20 cellular contexts compared by ENCODE assay signal in genomic region chr18:47342566-47342965, GRCh38.
"Had no signal": no experiment of that assay in that cellular context is flagged by ENCODE, and none has a peak within 500 bp of the region (broad histone marks: within the 10 kb centered on the region; RNA-seq: fewer than 3 reads in every experiment).

No MANE protein-coding gene starts in this region.

- H3K9ac ChIP-seq: SK-N-SH had no signal

- H3K9me2 ChIP-seq: SK-N-SH had no signal

- H3K36me3 ChIP-seq: MG63 had no signal

- H3K4me3 ChIP-seq: MG63 had no signal

- H3K4me2 ChIP-seq: SK-N-SH had no signal

- ATAC-seq: T-cell had no signal

- DNase-seq: KBM-7, MG63, NCI-H1092, NCI-H1436, NCI-H187, NCI-H2029, NCI-H2081 treated with DMSO at 0.1 percent for 48 hours, NCI-H2171, NCI-H226, NCI-H446, NCI-H510A, NCI-H524 treated with DMSO at 0.1 percent for 48 hours, NCI-H69, NCI-H774, Right ventricle myocardium superior, RPMI8226, SIG-M5, SK-N-SH, T-cell had no signal

- H3K27me3 ChIP-seq: MG63 had no signal

- H3K27ac ChIP-seq: HL-60 had no signal

- H3K9me3 ChIP-seq: MG63, SK-N-SH had no signal
